ENCODE assay signal across 19 cellular contexts in genomic region chr1:208476825-208477170, GRCh38.
DNase-seq lines count a peak whose midpoint lies in the region; ATAC-seq and TF ChIP-seq lines count a peak whose summit lies in the region.
"Had no signal": no experiment of that assay in that cellular context is flagged by ENCODE, and none has a peak within 500 bp of the region (broad histone marks: within the 10 kb centered on the region; RNA-seq: fewer than 3 reads in every experiment).

No MANE protein-coding gene starts in this region.

- ATAC-seq in GM18520 (IDR thresholded peaks at IDR 0.05; ENCODE audit: unreplicated experiment) (no peak), HG03354 (IDR thresholded peaks at IDR 0.05; ENCODE audit: poor library complexity, severe bottlenecking, unreplicated experiment) (no peak)
- ATAC-seq: foreskin keratinocyte, Panc1 had no signal

- TF ChIP-seq EP300 in sigmoid colon (IDR thresholded peaks at IDR 0.05): no peak

- no peaks in the 10 kb centered on the region for H3K27me3 ChIP-seq in sigmoid colon
- H3K27me3 ChIP-seq: BLaER1, colonic mucosa, foreskin keratinocyte, tibial nerve had no signal

- H3K36me3 ChIP-seq in sigmoid colon: no peaks in the 10 kb centered on the region
- H3K36me3 ChIP-seq: BLaER1, colonic mucosa, tibial nerve had no signal

- no peak overlapping the region for H3K4me3 ChIP-seq in sigmoid colon
- H3K4me3 ChIP-seq: BLaER1, colonic mucosa, tibial nerve had no signal

- WGBS in sigmoid colon, 2 donors: 26 to 48% methylated on average over 2 of the region's 2 CpGs

- no peaks in the 10 kb centered on the region for H3K9me3 ChIP-seq in sigmoid colon
- H3K9me3 ChIP-seq: BLaER1, colonic mucosa, tibial nerve had no signal

- peaks cover 0 to 12% (median 4%) of the 10 kb centered on the region in 4 donors for H3K4me1 ChIP-seq in sigmoid colon
- H3K4me1 ChIP-seq: BLaER1, colonic mucosa had no signal

- H3K27ac ChIP-seq in VCaP (peak overlapping the region; percentile 27), sigmoid colon (peak overlapping the region in 3 of 4 donors; percentile 25 to 51 (median 40))
- H3K27ac ChIP-seq: BLaER1, colonic mucosa, foreskin keratinocyte had no signal

- no peak for TF ChIP-seq POLR2A in sigmoid colon (IDR thresholded peaks at IDR 0.05)

- intact Hi-C loops in sigmoid colon (cut with DNase I): no loop called here

- no peak for TF ChIP-seq CTCF in VCaP (conservative IDR thresholded peaks at IDR 0.05)
- no peak for TF ChIP-seq CTCF in sigmoid colon (IDR thresholded peaks at IDR 0.05)

- DNase-seq in NCI-H2107 treated with DMSO at 0.1 percent for 48 hours (lab: John Stamatoyannopoulos, UW; ENCODE audit: unreplicated experiment): peak; percentile 64
- DNase-seq in NCI-H2107 (lab: John Stamatoyannopoulos, UW): no peak
- peak; percentile 83 for DNase-seq in NCI-H2029 (lab: John Stamatoyannopoulos, UW)
- no peak for DNase-seq in sigmoid colon
- no peak for DNase-seq in LoVo (ENCODE audit: low spot score)
- DNase-seq: 8988T; activated CD4-positive, alpha-beta T cell treated with anti-CD3 and anti-CD28 coated beads, Interleukin-2, amount 50 U/mL, for 48 hours; activated naive CD4-positive, alpha-beta T cell treated with anti-CD3 and anti-CD28 coated beads for 36 hours; colonic mucosa; foreskin keratinocyte; Karpas-422; naive B cell; NCI-H1436 had no signal

Comparison
In these comparisons a context has a peak if more than half of its experiments do, and no peak if none do; other contexts are left out.
1. DNase-seq: peak in NCI-H2107 treated with DMSO at 0.1 percent for 48 hours (single experiment) and NCI-H2029 (single experiment); none in NCI-H2107 (single experiment), sigmoid colon (single experiment) and LoVo (single experiment).